In the genomic region with DNA sequence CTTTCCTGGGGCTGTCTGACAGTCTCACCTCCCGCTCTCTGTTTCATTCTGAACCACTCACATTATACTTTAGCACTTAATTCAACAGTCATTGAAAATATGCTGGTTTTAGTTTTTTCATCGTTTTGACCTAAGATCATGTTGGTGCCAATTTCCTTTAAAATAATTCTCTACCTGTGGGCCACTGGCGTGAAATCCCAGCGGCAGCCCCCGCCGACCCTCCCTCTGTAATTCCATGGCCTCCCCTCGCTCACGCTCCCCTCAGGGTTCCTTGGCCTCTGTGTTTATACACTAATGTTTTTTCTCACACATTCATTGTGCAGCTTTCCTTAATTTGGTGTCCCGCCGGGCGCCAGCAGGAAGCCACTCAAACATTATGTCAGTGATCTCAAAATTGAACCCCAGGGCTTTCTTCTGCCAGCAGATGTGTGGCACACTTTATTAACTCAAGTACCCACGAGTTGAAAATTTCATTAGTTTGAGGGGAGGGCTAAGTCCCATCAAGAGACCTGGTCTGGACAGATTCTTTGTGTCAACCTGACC, we compare ENCODE assay signal across 27 cellular contexts. TPM values are rescaled to one million over a fixed set of nuclear protein-coding genes. Genes with fewer than 3 reads are reported as not detected.
DNase-seq lines count a peak whose midpoint lies in the region; ATAC-seq and TF ChIP-seq lines count a peak whose summit lies in the region.
"Had no signal": no experiment of that assay in that cellular context is flagged by ENCODE, and none has a peak within 500 bp of the region (broad histone marks: within the 10 kb centered on the region; RNA-seq: fewer than 3 reads in every experiment).

No MANE protein-coding gene starts in this region.

- TF ChIP-seq CTCF in CD8-positive, alpha-beta T cell (IDR thresholded peaks at IDR 0.05) = no peak
- no peak for TF ChIP-seq CTCF in right lobe of liver (IDR thresholded peaks at IDR 0.05)

- TF ChIP-seq POLR2A in right lobe of liver (IDR thresholded peaks at IDR 0.05) = no peak

- no peaks in the 10 kb centered on the region for H3K4me1 Mint-ChIP-seq in CD8-positive, alpha-beta T cell (ENCODE audit: low read depth)
- H3K4me1 Mint-ChIP-seq: naive thymus-derived CD8-positive, alpha-beta T cell; stimulated activated memory B cell treated with anti-CD40 and anti-IgM and Interleukin-4, amounts not matched to agents 10 μg/mL and 1 μg/mL and 100 μg/mL, for 72 hours had no signal

- WGBS in ectodermal cell, 2 experiments = 78 to 79% methylated on average over 12 of the region's 12 CpGs
- 72% methylated on average over 12 of the region's 12 CpGs for WGBS in right lobe of liver (ENCODE audit: insufficient coverage, low coverage, low lambda C conversion rate, missing lambda C conversion rate)

- CTCF ChIA-PET in CD8-positive, alpha-beta T cell (lab: Charles Lee) = interaction anchor here (0.6 kb wide), 1 partner anchor 10 kb away, joined by 3 read pairs; no protein-coding TSS in a partner anchor

- H3K36me3 Mint-ChIP-seq in CD8-positive, alpha-beta T cell = no peaks in the 10 kb centered on the region
- H3K36me3 Mint-ChIP-seq: naive thymus-derived CD8-positive, alpha-beta T cell; stimulated activated memory B cell treated with anti-CD40 and anti-IgM and Interleukin-4, amounts not matched to agents 10 μg/mL and 1 μg/mL and 100 μg/mL, for 72 hours had no signal

- no peaks in the 10 kb centered on the region for H3K9me3 Mint-ChIP-seq in CD8-positive, alpha-beta T cell
- H3K9me3 Mint-ChIP-seq: stimulated activated memory B cell treated with anti-CD40 and anti-IgM and Interleukin-4, amounts not matched to agents 10 μg/mL and 1 μg/mL and 100 μg/mL, for 72 hours had no signal

- H3K4me3 Mint-ChIP-seq in CD8-positive, alpha-beta T cell = no peak overlapping the region
- H3K4me3 Mint-ChIP-seq: naive thymus-derived CD8-positive, alpha-beta T cell; stimulated activated memory B cell treated with anti-CD40 and anti-IgM and Interleukin-4, amounts not matched to agents 10 μg/mL and 1 μg/mL and 100 μg/mL, for 72 hours had no signal

- H3K4me1 ChIP-seq in ectodermal cell (ENCODE audit: control insufficient read depth, insufficient read depth, low read length) = peaks cover 31% of the 10 kb centered on the region
- no peaks in the 10 kb centered on the region for H3K4me1 ChIP-seq in CD8-positive, alpha-beta T cell (ENCODE audit: insufficient read depth, low read length)
- H3K4me1 ChIP-seq in right lobe of liver = no peaks in the 10 kb centered on the region
- H3K4me1 ChIP-seq: left ventricle myocardium inferior, right atrium auricular region had no signal

- no peak for ATAC-seq in CD8-positive, alpha-beta T cell
- ATAC-seq in right lobe of liver (no peak), HG02759 (IDR thresholded peaks at IDR 0.05; ENCODE audit: unreplicated experiment) (no peak)
- ATAC-seq: HCT116; naive thymus-derived CD8-positive, alpha-beta T cell; Panc1; stimulated activated memory B cell treated with anti-CD40 and anti-IgM and Interleukin-4, amounts not matched to agents 10 μg/mL and 1 μg/mL and 100 μg/mL, for 72 hours had no signal

- DNase-seq in NCI-H1417 (lab: John Stamatoyannopoulos, UW) (peak in 2 of 3 experiments; percentile 78 to 93), NCI-H2107 treated with DMSO at 0.1 percent for 48 hours (lab: John Stamatoyannopoulos, UW; ENCODE audit: unreplicated experiment) (peak; percentile 1), retina (peak; percentile 65), right lobe of liver (no peak)
- no peak for DNase-seq in CD8-positive, alpha-beta T cell
- DNase-seq: activated CD4-positive, alpha-beta T cell treated with anti-CD3 and anti-CD28 coated beads for 48 hours; activated gamma-delta T cell; activated T-cell treated with anti-CD3 and anti-CD28 coated beads, Interleukin-2, amount 50 U/mL, for 1 hour; glutamatergic neuron; left ventricle myocardium inferior; naive thymus-derived CD8-positive, alpha-beta T cell; NCI-H1694 treated with DMSO at 0.1 percent for 48 hours; NCI-H446 treated with DMSO at 0.1 percent for 48 hours; ovary; SHP77; stimulated activated CD4-positive, alpha-beta T cell treated with anti-CD3 and anti-CD28 coated beads, Interleukin-12 subunit alpha, Interleukin-12 subunit beta, amount 100 ng/mL, for 4 hours; stimulated activated CD4-positive, alpha-beta T cell treated with anti-CD3 and anti-CD28 coated beads, Interleukin-4, amount 100 ng/mL, for 24 hours had no signal

- H3K9me3 ChIP-seq in ectodermal cell (ENCODE audit: control insufficient read depth, low read length) = no peaks in the 10 kb centered on the region
- no peaks in the 10 kb centered on the region for H3K9me3 ChIP-seq in CD8-positive, alpha-beta T cell (ENCODE audit: low read length)
- H3K9me3 ChIP-seq in right lobe of liver = no peaks in the 10 kb centered on the region
- H3K9me3 ChIP-seq: left ventricle myocardium inferior, ovary, right atrium auricular region had no signal

- H3K27me3 ChIP-seq in ectodermal cell (ENCODE audit: control insufficient read depth, insufficient read depth, low read length, poor library complexity, severe bottlenecking) (no peaks in the 10 kb centered on the region), right lobe of liver (no peaks in the 10 kb centered on the region)
- H3K27me3 ChIP-seq in CD8-positive, alpha-beta T cell (ENCODE audit: insufficient read depth, low read length) = no peaks in the 10 kb centered on the region
- H3K27me3 ChIP-seq: ovary, right atrium auricular region had no signal

- H3K4me3 ChIP-seq in ectodermal cell (ENCODE audit: insufficient read depth, low read depth, low read length) (no peak overlapping the region), right lobe of liver (no peak overlapping the region)
- no peak overlapping the region for H3K4me3 ChIP-seq in CD8-positive, alpha-beta T cell (ENCODE audit: low read depth, low read length)
- H3K4me3 ChIP-seq: left ventricle myocardium inferior, ovary, right atrium auricular region had no signal

- H3K36me3 ChIP-seq in ectodermal cell (ENCODE audit: control insufficient read depth, insufficient read depth, low read length) (no peaks in the 10 kb centered on the region), right lobe of liver (no peaks in the 10 kb centered on the region)
- H3K36me3 ChIP-seq in CD8-positive, alpha-beta T cell (ENCODE audit: insufficient read depth, low read length) = no peaks in the 10 kb centered on the region
- H3K36me3 ChIP-seq: left ventricle myocardium inferior, ovary, right atrium auricular region had no signal

- H3K27ac ChIP-seq in ectodermal cell (ENCODE audit: insufficient read depth, low read depth, low read length, poor library complexity, severe bottlenecking) = peak overlapping the region; percentile 67
- no peak overlapping the region for H3K27ac ChIP-seq in CD8-positive, alpha-beta T cell (ENCODE audit: low read depth, low read length)
- no peak overlapping the region for H3K27ac ChIP-seq in right lobe of liver
- H3K27ac ChIP-seq: epithelial cell of prostate, left ventricle myocardium inferior, ovary, right atrium auricular region, VCaP had no signal

- intact Hi-C loops in CD8-positive, alpha-beta T cell (cut with DNase I, micrococcal nuclease) = no loop called here
- intact Hi-C loops in right lobe of liver (cut with DNase I) = no loop called here

- H3K27ac Mint-ChIP-seq in CD8-positive, alpha-beta T cell = no peak overlapping the region
- H3K27ac Mint-ChIP-seq: naive thymus-derived CD8-positive, alpha-beta T cell; stimulated activated memory B cell treated with anti-CD40 and anti-IgM and Interleukin-4, amounts not matched to agents 10 μg/mL and 1 μg/mL and 100 μg/mL, for 72 hours had no signal

- POLR2A ChIA-PET in CD8-positive, alpha-beta T cell (lab: Charles Lee) = no interaction called here

- H3K27me3 Mint-ChIP-seq in CD8-positive, alpha-beta T cell (ENCODE audit: low read depth) = peaks cover 2% of the 10 kb centered on the region

RNA-seq across cellular contexts. Expression of a gene that starts 53.4 kb away (rescaled TPM):
- 1.2 TPM for polyA plus RNA-seq in ectodermal cell (2013, experiment 1 of 4)
- 2.2 TPM for polyA plus RNA-seq in ectodermal cell (2013, experiment 2 of 4)
- 1.1 TPM for polyA plus RNA-seq in ectodermal cell (2013, experiment 3 of 4)
- 1.5 TPM for polyA plus RNA-seq in ectodermal cell (2013, experiment 4 of 4)
- not detected for total RNA-seq in CD8-positive, alpha-beta T cell
- 1,000 to 10,000 TPM; 2,615 to 3,271 (median 2,774) TPM for total RNA-seq in right lobe of liver
- total RNA-seq: activated CD8-positive, alpha-beta memory T cell treated with anti-CD3 and anti-CD28 coated beads for 36 hours; Daoy; naive thymus-derived CD8-positive, alpha-beta T cell had no signal
- polyA plus RNA-seq: naive thymus-derived CD8-positive, alpha-beta T cell had no signal

Comparison
In these comparisons a context has a peak if more than half of its experiments do, and no peak if none do; other contexts are left out.
1. DNase-seq: peak in NCI-H1417 (2 of 3), NCI-H2107 treated with DMSO at 0.1 percent for 48 hours (single experiment) and retina (single experiment); none in CD8-positive, alpha-beta T cell (0 of 7) and right lobe of liver (0 of 3).
2. RNA of a gene that starts 53.4 kb away (total RNA-seq): 2,615 to 3,271 TPM in right lobe of liver; not detected in CD8-positive, alpha-beta T cell; every median in the first group is over 1,000 times any median in the second.